ENCODE assay signal across 11 cellular contexts in genomic region chr19:21693399-21693798, GRCh38.
"Had no signal": no experiment of that assay in that cellular context is flagged by ENCODE, and none has a peak within 500 bp of the region (broad histone marks: within the 10 kb centered on the region; RNA-seq: fewer than 3 reads in every experiment).

No MANE protein-coding gene starts in this region.

- H3K4me2 ChIP-seq: KMS-11 had no signal

- H2AFZ ChIP-seq: GM23248 had no signal

- DNase-seq: GM23248, GOT3, H7, HFFc6, KBM-7 had no signal

- H3K4me3 Mint-ChIP-seq: HFFc6 had no signal

- H3K9me3 ChIP-seq: HAP-1 had no signal

- H3K36me3 Mint-ChIP-seq: IgD-negative memory B cell had no signal

- H3K4me1 ChIP-seq: HAP-1 had no signal

- H3K9ac ChIP-seq: GM23248, KMS-11 had no signal

- H3K4me1 Mint-ChIP-seq: IgD-negative memory B cell had no signal

- H3K4me3 ChIP-seq: GM23248, HAP-1 had no signal

- H3K27ac ChIP-seq: GM23248, HL-60, KMS-11 had no signal

- ATAC-seq: HCT116, HepG2 had no signal

- H3K27ac Mint-ChIP-seq: HFFc6, IgD-negative memory B cell had no signal

- H3K36me3 ChIP-seq: HAP-1 had no signal

- H3K9me3 Mint-ChIP-seq: IgD-negative memory B cell had no signal

- FAIRE-seq: HepG2 had no signal
